19 cellular contexts compared by ENCODE assay signal in the genomic region with DNA sequence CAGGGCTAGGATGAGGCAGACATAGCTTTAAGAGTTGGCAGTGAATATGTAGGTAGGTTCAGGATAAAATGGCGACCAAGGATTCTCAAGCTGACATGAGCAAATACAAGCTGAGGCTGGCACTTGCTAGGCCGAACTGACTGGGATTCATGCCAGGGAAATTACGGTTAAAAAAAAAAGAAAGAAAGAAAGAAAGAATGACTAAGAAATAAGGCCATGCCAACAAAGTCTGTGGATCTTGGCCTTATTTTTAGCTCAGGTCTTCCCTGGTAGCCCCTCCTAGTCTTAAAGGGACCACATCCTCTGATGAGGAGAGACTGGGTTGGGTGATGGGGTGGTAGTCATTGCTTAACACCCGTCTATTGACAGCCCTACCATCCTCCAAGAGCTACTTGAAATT.
DNase-seq lines count a peak whose midpoint lies in the region; ATAC-seq, FAIRE-seq and TF ChIP-seq lines count a peak whose summit lies in the region.
"Had no signal": no experiment of that assay in that cellular context is flagged by ENCODE, and none has a peak within 500 bp of the region (broad histone marks: within the 10 kb centered on the region; RNA-seq: fewer than 3 reads in every experiment).

No MANE protein-coding gene starts in this region.

- H3K79me2 ChIP-seq in PC-3 (ENCODE audit: low read length) (no peaks in the 10 kb centered on the region), endothelial cell of umbilical vein (ENCODE audit: control insufficient read depth, insufficient read depth, low read length) (no peaks in the 10 kb centered on the region)

- H3K4me3 ChIP-seq in A549 = no peak overlapping the region
- no peak overlapping the region for H3K4me3 ChIP-seq in PC-3 (ENCODE audit: low read length)
- no peak overlapping the region for H3K4me3 ChIP-seq in endothelial cell of umbilical vein (replicated peaks in 1 of 3; ENCODE audit: insufficient read depth in 1 of 3, low read depth in 1 of 3, low read length in 3 of 3)
- no peak overlapping the region for H3K4me3 ChIP-seq in kidney epithelial cell (ENCODE audit: low read depth, low read length)
- H3K4me3 ChIP-seq: gastroesophageal sphincter, neural progenitor cell, tibial artery had no signal

- CTCF ChIA-PET in A549 (lab: Yijun Ruan, JAX) = no interaction called here
- CTCF ChIA-PET in PC-3 (lab: Charles Lee) = no interaction called here
- CTCF ChIA-PET in endothelial cell of umbilical vein (lab: Charles Lee) = no interaction called here

- no peaks in the 10 kb centered on the region for H3K9me3 ChIP-seq in A549
- H3K9me3 ChIP-seq in PC-3 (ENCODE audit: low read length) = no peaks in the 10 kb centered on the region
- no peaks in the 10 kb centered on the region for H3K9me3 ChIP-seq in endothelial cell of umbilical vein (replicated peaks; ENCODE audit: control insufficient read depth, insufficient read depth, low read length)
- H3K9me3 ChIP-seq: gastroesophageal sphincter, tibial artery had no signal

- WGBS in A549 (ENCODE audit: missing lambda C conversion rate) = 26% methylated on average over 4 of the region's 4 CpGs

- H3K9ac ChIP-seq in PC-3 (ENCODE audit: low read length) (no peak overlapping the region), endothelial cell of umbilical vein (replicated peaks; ENCODE audit: extremely low read depth, insufficient read depth, low read length) (no peak overlapping the region)
- H3K9ac ChIP-seq: neural progenitor cell had no signal

- no peak for TF ChIP-seq EP300 in A549 (IDR thresholded peaks at IDR 0.05)

- FAIRE-seq in A549 (lab: Jason Lieb, UNC) = peak; percentile 32
- peak; percentile 79 for FAIRE-seq in endothelial cell of umbilical vein (lab: Jason Lieb, UNC)
- no peak for FAIRE-seq in GM19239 (lab: Jason Lieb, UNC)
- FAIRE-seq: HTR-8/SVneo had no signal

- no peak for ATAC-seq in A549
- ATAC-seq in PC-3 = no peak
- no peak for ATAC-seq in GM21528 (IDR thresholded peaks at IDR 0.05; ENCODE audit: low FRiP score, unreplicated experiment)
- no peak for ATAC-seq in HG03159 (IDR thresholded peaks at IDR 0.05; ENCODE audit: unreplicated experiment)
- ATAC-seq: activated CD8-positive, alpha-beta T cell treated with anti-CD3 and anti-CD28 coated beads, Interleukin-2, amount 10 ng/mL, durations not matched to agents 7 days and 5 days; gastroesophageal sphincter had no signal

- H2AFZ ChIP-seq in PC-3 (ENCODE audit: low read length) = no peak overlapping the region
- H2AFZ ChIP-seq in endothelial cell of umbilical vein (ENCODE audit: low read depth, low read length) = no peak overlapping the region
- H2AFZ ChIP-seq: neural progenitor cell had no signal

- no peak for TF ChIP-seq RAD21 in A549 (conservative IDR thresholded peaks at IDR 0.05 in 1 of 2, IDR thresholded peaks at IDR 0.05 in 1 of 2)

- H3K4me1 ChIP-seq in A549 (no peaks in the 10 kb centered on the region), PC-3 (ENCODE audit: insufficient read depth, low read length) (no peaks in the 10 kb centered on the region), endothelial cell of umbilical vein (ENCODE audit: control insufficient read depth, extremely low read depth, insufficient read depth, low read length) (peaks cover 8% of the 10 kb centered on the region)
- H3K4me1 ChIP-seq: neural progenitor cell had no signal

- TF ChIP-seq CTCF in A549 (IDR thresholded peaks at IDR 0.05) (no peak), PC-3 (conservative IDR thresholded peaks at IDR 0.05; ENCODE audit: low read depth, low read length) (no peak), endothelial cell of umbilical vein (IDR thresholded peaks at IDR 0.05; ENCODE audit: extremely low read depth in 1 of 2, insufficient read depth in 1 of 2, low read depth in 1 of 2, low read length in 2 of 2) (no peak), kidney epithelial cell (IDR thresholded peaks at IDR 0.05; ENCODE audit: insufficient read depth, low read length, poor library complexity, severe bottlenecking) (no peak)

- dilution Hi-C loops in endothelial cell of umbilical vein (cut with MboI; ENCODE audit: extremely low pct_ligation_motif_present, low sequenced_read_pairs) = no loop called here

- no peak for DNase-seq in A549 (ENCODE audit: low read depth in 1 of 2, low spot score in 1 of 2)
- peak; percentile 50 for DNase-seq in PC-3
- peak; percentile 79 for DNase-seq in endothelial cell of umbilical vein (ENCODE audit: low read depth, low spot score)
- peak; percentile 47 for DNase-seq in kidney epithelial cell (ENCODE audit: low read depth)
- DNase-seq in GM19239 (ENCODE audit: insufficient read length, low spot score) = no peak
- DNase-seq in NCI-H1105 (lab: John Stamatoyannopoulos, UW) = no peak
- DNase-seq: activated CD8-positive, alpha-beta T cell treated with anti-CD3 and anti-CD28 coated beads, Interleukin-2, amount 10 ng/mL, durations not matched to agents 7 days and 5 days; amniotic stem cell; cortex of kidney; H9; NCI-H2029; SW 1271; tibial artery had no signal

- intact Hi-C loops in PC-3 (cut with micrococcal nuclease) = no loop called here
- intact Hi-C loops in endothelial cell of umbilical vein (cut with micrococcal nuclease) = loop anchor here (5.0 kb wide), 1 partner anchor 36 kb away; no protein-coding TSS in a partner anchor

- no peaks in the 10 kb centered on the region for H3K27me3 ChIP-seq in PC-3 (ENCODE audit: low read length)
- H3K27me3 ChIP-seq in endothelial cell of umbilical vein (ENCODE audit: control insufficient read depth in 2 of 2, insufficient read depth in 2 of 2, low read length in 2 of 2) = no peaks in the 10 kb centered on the region
- no peaks in the 10 kb centered on the region for H3K27me3 ChIP-seq in kidney epithelial cell (ENCODE audit: control insufficient read depth, insufficient read depth, low read length)
- H3K27me3 ChIP-seq: gastroesophageal sphincter, neural progenitor cell, tibial artery had no signal

- H4K20me1 ChIP-seq in PC-3 (ENCODE audit: low read length) = no peaks in the 10 kb centered on the region
- no peaks in the 10 kb centered on the region for H4K20me1 ChIP-seq in endothelial cell of umbilical vein (replicated peaks; ENCODE audit: control insufficient read depth, extremely low read depth, insufficient read depth, low read length)

- POLR2A ChIA-PET in A549 (lab: Yijun Ruan, JAX) (no interaction called here), PC-3 (lab: Charles Lee; ENCODE audit: unreplicated experiment) (no interaction called here), endothelial cell of umbilical vein (lab: Charles Lee) (no interaction called here)

- H3K9me1 ChIP-seq in endothelial cell of umbilical vein (replicated peaks; ENCODE audit: control insufficient read depth, extremely low read depth, insufficient read depth, low read length) = no peaks in the 10 kb centered on the region

- H3F3A ChIP-seq in PC-3 (ENCODE audit: low read length, unreplicated experiment) = no peaks in the 10 kb centered on the region

- TF ChIP-seq POLR2A in A549 (IDR thresholded peaks at IDR 0.05; ENCODE audit: low read length) (no peak), endothelial cell of umbilical vein (IDR thresholded peaks at IDR 0.05; ENCODE audit: low read depth, low read length) (no peak)

- no peak overlapping the region for H3K4me2 ChIP-seq in A549
- no peak overlapping the region for H3K4me2 ChIP-seq in PC-3 (ENCODE audit: low read length)
- H3K4me2 ChIP-seq in endothelial cell of umbilical vein (ENCODE audit: insufficient read depth, low read length) = no peak overlapping the region
- H3K4me2 ChIP-seq: neural progenitor cell had no signal

- H3K27ac ChIP-seq in A549 (no peak overlapping the region), PC-3 (ENCODE audit: low read length) (no peak overlapping the region), endothelial cell of umbilical vein (ENCODE audit: insufficient read depth, low read depth, low read length) (no peak overlapping the region)
- H3K27ac ChIP-seq: gastroesophageal sphincter, neural progenitor cell, tibial artery, VCaP had no signal

- H3K9me2 ChIP-seq in PC-3 (replicated peaks; ENCODE audit: low read length) = no peaks in the 10 kb centered on the region

- H3K36me3 ChIP-seq in PC-3 (ENCODE audit: low read depth, low read length) (no peaks in the 10 kb centered on the region), endothelial cell of umbilical vein (ENCODE audit: control insufficient read depth in 2 of 2, extremely low read depth in 1 of 2, insufficient read depth in 2 of 2, low read length in 2 of 2) (no peaks in the 10 kb centered on the region), kidney epithelial cell (ENCODE audit: control insufficient read depth, insufficient read depth, low read length) (no peaks in the 10 kb centered on the region)
- H3K36me3 ChIP-seq: gastroesophageal sphincter, neural progenitor cell, tibial artery had no signal

- BruUV-seq in PC-3 (replicated peaks; lab: Mats Ljungman, UMichigan) (no TSS peak), endothelial cell of umbilical vein (replicated peaks; lab: Mats Ljungman, UMichigan) (no TSS peak)

TF ChIP-seq in A549, 52 proteins besides CTCF, POLR2A, EP300 and RAD21 (continues in another document):
- TF ChIP-seq HDAC2 (IDR thresholded peaks at IDR 0.05) (no peak), KDM1A (IDR thresholded peaks at IDR 0.05; ENCODE audit: low read depth) (no peak)
- TF ChIP-seq, protein P1, sequence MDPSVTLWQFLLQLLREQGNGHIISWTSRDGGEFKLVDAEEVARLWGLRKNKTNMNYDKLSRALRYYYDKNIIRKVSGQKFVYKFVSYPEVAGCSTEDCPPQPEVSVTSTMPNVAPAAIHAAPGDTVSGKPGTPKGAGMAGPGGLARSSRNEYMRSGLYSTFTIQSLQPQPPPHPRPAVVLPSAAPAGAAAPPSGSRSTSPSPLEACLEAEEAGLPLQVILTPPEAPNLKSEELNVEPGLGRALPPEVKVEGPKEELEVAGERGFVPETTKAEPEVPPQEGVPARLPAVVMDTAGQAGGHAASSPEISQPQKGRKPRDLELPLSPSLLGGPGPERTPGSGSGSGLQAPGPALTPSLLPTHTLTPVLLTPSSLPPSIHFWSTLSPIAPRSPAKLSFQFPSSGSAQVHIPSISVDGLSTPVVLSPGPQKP (IDR thresholded peaks at IDR 0.05; ENCODE audit: low read depth, low read length) = no peak

TF ChIP-seq in endothelial cell of umbilical vein, 7 proteins besides CTCF, POLR2A, EP300 and RAD21:
- TF ChIP-seq JUN (IDR thresholded peaks at IDR 0.05; ENCODE audit: borderline replicate concordance, insufficient read depth, insufficient read length, low read depth) (no peak), EZH2 (IDR thresholded peaks at IDR 0.05; ENCODE audit: borderline replicate concordance, low read depth, low read length, severe bottlenecking) (no peak), MYC (IDR thresholded peaks at IDR 0.05; ENCODE audit: low read depth, low read length) (no peak), FOS (IDR thresholded peaks at IDR 0.05; ENCODE audit: borderline replicate concordance, insufficient read depth, low read length) (no peak), GATA2 (IDR thresholded peaks at IDR 0.05; ENCODE audit: insufficient read depth, insufficient read length, low read depth, low read length) (no peak), POLR2AphosphoS5 (IDR thresholded peaks at IDR 0.05; ENCODE audit: insufficient read depth, low read depth, low read length) (no peak)
- TF ChIP-seq, protein P2, sequence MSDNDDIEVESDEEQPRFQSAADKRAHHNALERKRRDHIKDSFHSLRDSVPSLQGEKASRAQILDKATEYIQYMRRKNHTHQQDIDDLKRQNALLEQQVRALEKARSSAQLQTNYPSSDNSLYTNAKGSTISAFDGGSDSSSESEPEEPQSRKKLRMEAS (IDR thresholded peaks at IDR 0.05; ENCODE audit: insufficient read depth, insufficient read length) = no peak

Comparison
In these comparisons a context has a peak if more than half of its experiments do, and no peak if none do; other contexts are left out.
1. DNase-seq: peak in PC-3 (single experiment), endothelial cell of umbilical vein (single experiment) and kidney epithelial cell (single experiment); none in A549 (0 of 2), GM19239 (single experiment) and NCI-H1105 (single experiment).